Comparison of ENCODE assay signal across 31 cellular contexts in genomic region chr19:47082493-47082892, GRCh38.
"Had no signal": no experiment of that assay in that cellular context is flagged by ENCODE, and none has a peak within 500 bp of the region (broad histone marks: within the 10 kb centered on the region; RNA-seq: fewer than 3 reads in every experiment).

No MANE protein-coding gene starts in this region.

- H3K9ac ChIP-seq: neural progenitor cell had no signal

- H3K9me3 Mint-ChIP-seq: naive thymus-derived CD4-positive, alpha-beta T cell; naive thymus-derived CD8-positive, alpha-beta T cell; natural killer cell; natural killer cell treated with Interleukin-12 subunit alpha and Interleukin-12 subunit beta and Interleukin-15 and Interleukin-18, amount 100 ng/mL, for 72 hours; nephron; nephron progenitor cell; neural crest cell; neural progenitor cell had no signal

- H3K36me3 ChIP-seq: neural progenitor cell, ovary had no signal

- H3K27ac Mint-ChIP-seq: natural killer cell, nephron, neural progenitor cell, progenitor cell of endocrine pancreas had no signal

- H3K4me1 ChIP-seq: neural progenitor cell, pancreas, prostate gland had no signal

- H2AFZ ChIP-seq: neural progenitor cell had no signal

- ATAC-seq: naive thymus-derived CD4-positive, alpha-beta T cell; naive thymus-derived CD8-positive, alpha-beta T cell; natural killer cell; natural killer cell treated with Interleukin-12 subunit alpha and Interleukin-12 subunit beta and Interleukin-15 and Interleukin-18, amount 100 ng/mL, for 72 hours; pancreas; psoas muscle; right cardiac atrium; right lobe of liver; sciatic nerve had no signal

- H3K27me3 Mint-ChIP-seq: naive thymus-derived CD4-positive, alpha-beta T cell; naive thymus-derived CD8-positive, alpha-beta T cell; natural killer cell treated with Interleukin-12 subunit alpha and Interleukin-12 subunit beta and Interleukin-15 and Interleukin-18, amount 100 ng/mL, for 72 hours; progenitor cell of endocrine pancreas had no signal

- H3K4me3 Mint-ChIP-seq: naive thymus-derived CD4-positive, alpha-beta T cell; naive thymus-derived CD8-positive, alpha-beta T cell; natural killer cell; natural killer cell treated with Interleukin-12 subunit alpha and Interleukin-12 subunit beta and Interleukin-15 and Interleukin-18, amount 100 ng/mL, for 72 hours; nephron; nephron progenitor cell; neural crest cell; neural progenitor cell had no signal

- H3K4me3 ChIP-seq: neural progenitor cell, ovary, pancreas, prostate gland, psoas muscle, right atrium auricular region, right lobe of liver, sigmoid colon, skin epidermis, smooth muscle cell, spleen had no signal

- DNase-seq: naive thymus-derived CD4-positive, alpha-beta T cell; naive thymus-derived CD8-positive, alpha-beta T cell; natural killer cell; nephron progenitor cell; nucleus accumbens; occipital lobe; ovary; pancreas; posterior cingulate gyrus; psoas muscle; retina; right cardiac atrium; right lobe of liver; sigmoid colon; small intestine; spleen; stimulated activated CD4-positive, alpha-beta T cell treated with anti-CD3 and anti-CD28 coated beads, Interleukin-12 subunit alpha, Interleukin-12 subunit beta, amount 100 ng/mL, for 4 hours; stimulated activated CD4-positive, alpha-beta T cell treated with anti-CD3 and anti-CD28 coated beads, Interleukin-15, amount 100 ng/mL, for 24 hours; stimulated activated CD4-positive, alpha-beta T cell treated with anti-CD3 and anti-CD28 coated beads, Interleukin-1b, Interleukin-23, amount 100 ng/mL, for 48 hours; stimulated activated CD4-positive, alpha-beta T cell treated with anti-CD3 and anti-CD28 coated beads, Interleukin-2, amount 100 ng/mL, for 24 hours had no signal

- H3K27ac ChIP-seq: neural progenitor cell, neutrophil, ovary, pancreas, prostate gland, psoas muscle, right atrium auricular region, right lobe of liver, sigmoid colon, skin epidermis, spleen had no signal

- H3K27me3 ChIP-seq: neural progenitor cell, neutrophil, ovary, pancreas, right atrium auricular region, right lobe of liver, sigmoid colon, spleen had no signal

- H3K4me1 Mint-ChIP-seq: natural killer cell, nephron, neural crest cell, neural progenitor cell had no signal

- H3K9me3 ChIP-seq: neutrophil, ovary, pancreas, prostate gland, psoas muscle, right atrium auricular region, right lobe of liver, sigmoid colon, spleen had no signal

- H3K4me2 ChIP-seq: neural progenitor cell, smooth muscle cell had no signal

- FAIRE-seq: pancreas, small intestine had no signal
